Comparison of ENCODE assay signal across 33 cellular contexts in genomic region chr4:13998850-13999249, GRCh38.
"Had no signal": no experiment of that assay in that cellular context is flagged by ENCODE, and none has a peak within 500 bp of the region (broad histone marks: within the 10 kb centered on the region; RNA-seq: fewer than 3 reads in every experiment).

No MANE protein-coding gene starts in this region.

- H3K4me1 ChIP-seq: adrenal gland, breast epithelium had no signal

- H3K4me3 ChIP-seq: adrenal gland, body of pancreas, breast epithelium had no signal

- ATAC-seq: activated CD8-positive, alpha-beta T cell treated with anti-CD3 and anti-CD28 coated beads for 36 hours; activated naive CD4-positive, alpha-beta T cell treated with anti-CD3 and anti-CD28 coated beads, Interleukin-2, amount 50 U/mL, for 72 hours; activated T-cell treated with anti-CD3 and anti-CD28 coated beads, Interleukin-2, amount 50 U/mL, for 4 hours; activated T-cell treated with anti-CD3 and anti-CD28 coated beads, Interleukin-2, amount 50 U/mL, for 72 hours; activated T-helper 17 cell treated with anti-CD3 and anti-CD28 coated beads, Interleukin-2, amount 50 U/mL, for 72 hours; body of pancreas had no signal

- H3K27ac ChIP-seq: adrenal gland, body of pancreas, brain microvascular endothelial cell, breast epithelium, VCaP had no signal

- H3K36me3 ChIP-seq: adrenal gland, brain microvascular endothelial cell, breast epithelium had no signal

- H3K9me3 ChIP-seq: adrenal gland had no signal

- H3K27me3 ChIP-seq: adrenal gland, body of pancreas, brain microvascular endothelial cell, breast epithelium had no signal

- DNase-seq: activated B cell treated with CpG ODN at 0.5 μM for 24 hours; activated CD4-positive, alpha-beta memory T cell treated with anti-CD3 and anti-CD28 coated beads for 36 hours; activated CD4-positive, alpha-beta T cell treated with anti-CD3 and anti-CD28 coated beads for 4 hours; activated CD4-positive, alpha-beta T cell treated with anti-CD3 and anti-CD28 coated beads, Interleukin-2, amount 10 ng/mL, durations not matched to agents 24 days and 14 days; activated CD4-positive, alpha-beta T cell treated with anti-CD3 and anti-CD28 coated beads, Interleukin-2, amount 50 U/mL, for 1 hour; activated CD4-positive, alpha-beta T cell treated with anti-CD3 and anti-CD28 coated beads, Interleukin-2, amount 50 U/mL, for 4 hours; activated CD4-positive, CD25-positive, alpha-beta regulatory T cell treated with anti-CD3 and anti-CD28 coated beads, Interleukin-2, amount 50 U/mL, for 72 hours; activated CD8-positive, alpha-beta memory T cell treated with anti-CD3 and anti-CD28 coated beads, Interleukin-2, amount 50 U/mL, for 4 hours; activated CD8-positive, alpha-beta T cell treated with anti-CD3 and anti-CD28 coated beads for 36 hours; activated effector memory CD4-positive, alpha-beta T cell treated with anti-CD3 and anti-CD28 coated beads, Interleukin-2, amount 50 U/mL, for 16 hours; activated gamma-delta T cell treated with Interleukin-2 at 50 U/mL for 16 hours; activated naive CD4-positive, alpha-beta T cell; activated naive CD4-positive, alpha-beta T cell treated with anti-CD3 and anti-CD28 coated beads for 36 hours; activated naive CD4-positive, alpha-beta T cell treated with anti-CD3 and anti-CD28 coated beads, Interleukin-2, amount 50 U/mL, for 16 hours; activated naive CD8-positive, alpha-beta T cell treated with anti-CD3 and anti-CD28 coated beads for 36 hours; activated T-cell treated with anti-CD3 and anti-CD28 coated beads for 4 hours; activated T-cell treated with anti-CD3 and anti-CD28 coated beads, Interleukin-2, amount 50 U/mL, for 1 hour; activated T-cell treated with anti-CD3 and anti-CD28 coated beads, Interleukin-2, amount 50 U/mL, for 4 hours; activated T-cell treated with anti-CD3 and anti-CD28 coated beads, Interleukin-2, amount 50 U/mL, for 72 hours; adrenal gland; amniotic stem cell; aorta; body of pancreas; brain microvascular endothelial cell; central memory CD4-positive, alpha-beta T cell; T-helper 2 cell; T-helper 9 cell had no signal

- FAIRE-seq: astrocyte, TTC549 had no signal
